In genomic region chr4:95547708-95548471, GRCh38 we compare ENCODE assay signal across 8 cellular contexts. TPM values are rescaled to one million over a fixed set of nuclear protein-coding genes. Genes with fewer than 3 reads are reported as not detected.
DNase-seq lines count a peak whose midpoint lies in the region; ATAC-seq lines count a peak whose summit lies in the region.

No MANE protein-coding gene starts in this region.

- no peaks in the 10 kb centered on the region for H3K9me3 ChIP-seq in MG63

- no peak overlapping the region for H3K4me3 ChIP-seq in MG63

- no peaks in the 10 kb centered on the region for H3K36me3 ChIP-seq in MG63

- H3K27me3 Mint-ChIP-seq in stimulated activated naive B cell treated with anti-CD40 and anti-IgM and Interleukin-4, amounts not matched to agents 10 μg/mL and 1 μg/mL and 100 μg/mL, for 72 hours: peaks cover 32 to 66% of the 10 kb centered on the region in 2 donors

- no peaks in the 10 kb centered on the region for H3K27me3 ChIP-seq in layer of hippocampus (ENCODE audit: control insufficient read depth, insufficient read depth, low read length)
- H3K27me3 ChIP-seq in MG63: peaks cover 25% of the 10 kb centered on the region

- H3K9me3 Mint-ChIP-seq in stimulated activated naive B cell treated with anti-CD40 and anti-IgM and Interleukin-4, amounts not matched to agents 10 μg/mL and 1 μg/mL and 100 μg/mL, for 72 hours: peaks cover 0 to 2% of the 10 kb centered on the region in 2 donors

- H3K4me3 Mint-ChIP-seq in stimulated activated naive B cell treated with anti-CD40 and anti-IgM and Interleukin-4, amounts not matched to agents 10 μg/mL and 1 μg/mL and 100 μg/mL, for 72 hours: peak overlapping the region; percentile 48 to 87

- H3K27ac Mint-ChIP-seq in stimulated activated naive B cell treated with anti-CD40 and anti-IgM and Interleukin-4, amounts not matched to agents 10 μg/mL and 1 μg/mL and 100 μg/mL, for 72 hours: no peak overlapping the region

- H3K36me3 Mint-ChIP-seq in stimulated activated naive B cell treated with anti-CD40 and anti-IgM and Interleukin-4, amounts not matched to agents 10 μg/mL and 1 μg/mL and 100 μg/mL, for 72 hours: no peaks in the 10 kb centered on the region

- DNase-seq in DMS 273 (lab: John Stamatoyannopoulos, UW; ENCODE audit: unreplicated experiment) (peak; percentile 66), DMS 273 treated with DMSO at 0.1 percent for 48 hours (lab: John Stamatoyannopoulos, UW) (no peak), cerebellum (ENCODE audit: low spot score) (peak; percentile 23), MG63 (no peak), HT-29 (ENCODE audit: low spot score) (no peak), NOMO-1 treated with DMSO at 0.1 percent for 48 hours (lab: John Stamatoyannopoulos, UW; ENCODE audit: unreplicated experiment) (no peak)
- peak; percentile 4 for DNase-seq in stimulated activated naive B cell treated with anti-CD40 and anti-IgM and Interleukin-4, amounts not matched to agents 10 μg/mL and 1 μg/mL and 100 μg/mL, for 72 hours

- H3K4me1 Mint-ChIP-seq in stimulated activated naive B cell treated with anti-CD40 and anti-IgM and Interleukin-4, amounts not matched to agents 10 μg/mL and 1 μg/mL and 100 μg/mL, for 72 hours: peaks cover 15 to 29% of the 10 kb centered on the region in 2 donors

- H3K27ac ChIP-seq in layer of hippocampus (ENCODE audit: low read depth, low read length): peak overlapping the region; percentile 79

- ATAC-seq in stimulated activated naive B cell treated with anti-CD40 and anti-IgM and Interleukin-4, amounts not matched to agents 10 μg/mL and 1 μg/mL and 100 μg/mL, for 72 hours (replicated peaks): peak; percentile 8 to 46

RNA-seq across cellular contexts. Expression of gene UNC5C, which starts 0.9 kb away (rescaled TPM):
- total RNA-seq in cerebellum: 114 TPM
- total RNA-seq in MG63 (2014; rRNA removed; shearing (Covaris generic); ENCODE audit: low replicate concordance): not detected in 2 replicates
- not detected in 2 replicates for total RNA-seq in HT-29 (2014; rRNA removed; shearing (Covaris generic))

Comparison
In these comparisons a context has a peak if more than half of its experiments do, and no peak if none do; other contexts are left out.
1. DNase-seq: peak in DMS 273 (single experiment), cerebellum (single experiment) and stimulated activated naive B cell treated with anti-CD40 and anti-IgM and Interleukin-4, amounts not matched to agents 10 μg/mL and 1 μg/mL and 100 μg/mL, for 72 hours (single experiment); none in DMS 273 treated with DMSO at 0.1 percent for 48 hours (single experiment), MG63 (single experiment), HT-29 (single experiment) and NOMO-1 treated with DMSO at 0.1 percent for 48 hours (single experiment).
2. RNA of gene UNC5C, which starts 0.9 kb away (total RNA-seq): 114 TPM in cerebellum (single experiment); not detected in MG63 and not detected in HT-29; every median in the first group is over 100 times any median in the second.